1 cellular context compared by ENCODE assay signal in the genomic region with DNA sequence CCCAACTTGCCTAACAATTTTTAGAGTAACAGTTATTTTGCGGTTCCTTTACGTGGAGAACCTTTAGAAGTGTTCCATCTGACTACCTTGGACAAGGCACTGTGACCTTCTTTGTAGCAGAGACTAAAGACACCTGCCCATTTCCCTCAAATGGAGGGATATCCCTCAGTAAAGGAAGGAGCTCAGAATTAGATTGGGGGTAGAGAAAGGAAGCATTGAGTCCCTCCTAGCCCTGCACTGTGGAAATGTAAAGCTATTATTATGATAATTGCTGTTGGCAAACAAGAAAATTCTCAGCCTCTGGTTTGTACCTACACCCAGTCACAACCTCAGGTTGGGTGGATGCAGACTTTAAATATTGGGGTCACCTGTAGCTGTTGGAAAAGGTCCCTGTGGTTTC.
TF ChIP-seq lines count a peak whose summit lies in the region.

No MANE protein-coding gene starts in this region.

TF ChIP-seq in GM23338, 12 proteins besides CTCF, POLR2A, EP300 and RAD21 (continued from another document):
- TF ChIP-seq, protein P1, sequence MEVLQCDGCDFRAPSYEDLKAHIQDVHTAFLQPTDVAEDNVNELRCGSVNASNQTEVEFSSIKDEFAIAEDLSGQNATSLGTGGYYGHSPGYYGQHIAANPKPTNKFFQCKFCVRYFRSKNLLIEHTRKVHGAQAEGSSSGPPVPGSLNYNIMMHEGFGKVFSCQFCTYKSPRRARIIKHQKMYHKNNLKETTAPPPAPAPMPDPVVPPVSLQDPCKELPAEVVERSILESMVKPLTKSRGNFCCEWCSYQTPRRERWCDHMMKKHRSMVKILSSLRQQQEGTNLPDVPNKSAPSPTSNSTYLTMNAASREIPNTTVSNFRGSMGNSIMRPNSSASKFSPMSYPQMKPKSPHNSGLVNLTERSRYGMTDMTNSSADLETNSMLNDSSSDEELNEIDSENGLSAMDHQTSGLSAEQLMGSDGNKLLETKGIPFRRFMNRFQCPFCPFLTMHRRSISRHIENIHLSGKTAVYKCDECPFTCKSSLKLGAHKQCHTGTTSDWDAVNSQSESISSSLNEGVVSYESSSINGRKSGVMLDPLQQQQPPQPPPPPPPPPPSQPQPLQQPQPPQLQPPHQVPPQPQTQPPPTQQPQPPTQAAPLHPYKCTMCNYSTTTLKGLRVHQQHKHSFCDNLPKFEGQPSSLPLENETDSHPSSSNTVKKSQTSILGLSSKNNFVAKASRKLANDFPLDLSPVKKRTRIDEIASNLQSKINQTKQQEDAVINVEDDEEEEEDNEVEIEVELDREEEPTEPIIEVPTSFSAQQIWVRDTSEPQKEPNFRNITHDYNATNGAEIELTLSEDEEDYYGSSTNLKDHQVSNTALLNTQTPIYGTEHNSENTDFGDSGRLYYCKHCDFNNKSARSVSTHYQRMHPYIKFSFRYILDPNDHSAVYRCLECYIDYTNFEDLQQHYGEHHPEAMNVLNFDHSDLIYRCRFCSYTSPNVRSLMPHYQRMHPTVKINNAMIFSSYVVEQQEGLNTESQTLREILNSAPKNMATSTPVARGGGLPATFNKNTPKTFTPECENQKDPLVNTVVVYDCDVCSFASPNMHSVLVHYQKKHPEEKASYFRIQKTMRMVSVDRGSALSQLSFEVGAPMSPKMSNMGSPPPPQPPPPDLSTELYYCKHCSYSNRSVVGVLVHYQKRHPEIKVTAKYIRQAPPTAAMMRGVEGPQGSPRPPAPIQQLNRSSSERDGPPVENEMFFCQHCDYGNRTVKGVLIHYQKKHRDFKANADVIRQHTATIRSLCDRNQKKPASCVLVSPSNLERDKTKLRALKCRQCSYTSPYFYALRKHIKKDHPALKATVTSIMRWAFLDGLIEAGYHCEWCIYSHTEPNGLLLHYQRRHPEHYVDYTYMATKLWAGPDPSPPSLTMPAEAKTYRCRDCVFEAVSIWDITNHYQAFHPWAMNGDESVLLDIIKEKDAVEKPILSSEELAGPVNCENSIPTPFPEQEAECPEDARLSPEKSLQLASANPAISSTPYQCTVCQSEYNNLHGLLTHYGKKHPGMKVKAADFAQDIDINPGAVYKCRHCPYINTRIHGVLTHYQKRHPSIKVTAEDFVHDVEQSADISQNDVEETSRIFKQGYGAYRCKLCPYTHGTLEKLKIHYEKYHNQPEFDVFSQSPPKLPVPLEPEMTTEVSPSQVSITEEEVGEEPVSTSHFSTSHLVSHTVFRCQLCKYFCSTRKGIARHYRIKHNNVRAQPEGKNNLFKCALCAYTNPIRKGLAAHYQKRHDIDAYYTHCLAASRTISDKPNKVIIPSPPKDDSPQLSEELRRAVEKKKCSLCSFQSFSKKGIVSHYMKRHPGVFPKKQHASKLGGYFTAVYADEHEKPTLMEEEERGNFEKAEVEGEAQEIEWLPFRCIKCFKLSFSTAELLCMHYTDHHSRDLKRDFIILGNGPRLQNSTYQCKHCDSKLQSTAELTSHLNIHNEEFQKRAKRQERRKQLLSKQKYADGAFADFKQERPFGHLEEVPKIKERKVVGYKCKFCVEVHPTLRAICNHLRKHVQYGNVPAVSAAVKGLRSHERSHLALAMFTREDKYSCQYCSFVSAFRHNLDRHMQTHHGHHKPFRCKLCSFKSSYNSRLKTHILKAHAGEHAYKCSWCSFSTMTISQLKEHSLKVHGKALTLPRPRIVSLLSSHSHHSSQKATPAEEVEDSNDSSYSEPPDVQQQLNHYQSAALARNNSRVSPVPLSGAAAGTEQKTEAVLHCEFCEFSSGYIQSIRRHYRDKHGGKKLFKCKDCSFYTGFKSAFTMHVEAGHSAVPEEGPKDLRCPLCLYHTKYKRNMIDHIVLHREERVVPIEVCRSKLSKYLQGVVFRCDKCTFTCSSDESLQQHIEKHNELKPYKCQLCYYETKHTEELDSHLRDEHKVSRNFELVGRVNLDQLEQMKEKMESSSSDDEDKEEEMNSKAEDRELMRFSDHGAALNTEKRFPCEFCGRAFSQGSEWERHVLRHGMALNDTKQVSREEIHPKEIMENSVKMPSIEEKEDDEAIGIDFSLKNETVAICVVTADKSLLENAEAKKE (CRISPR knock-in tag; IDR thresholded peaks at IDR 0.05): no peak
- TF ChIP-seq, protein P2, sequence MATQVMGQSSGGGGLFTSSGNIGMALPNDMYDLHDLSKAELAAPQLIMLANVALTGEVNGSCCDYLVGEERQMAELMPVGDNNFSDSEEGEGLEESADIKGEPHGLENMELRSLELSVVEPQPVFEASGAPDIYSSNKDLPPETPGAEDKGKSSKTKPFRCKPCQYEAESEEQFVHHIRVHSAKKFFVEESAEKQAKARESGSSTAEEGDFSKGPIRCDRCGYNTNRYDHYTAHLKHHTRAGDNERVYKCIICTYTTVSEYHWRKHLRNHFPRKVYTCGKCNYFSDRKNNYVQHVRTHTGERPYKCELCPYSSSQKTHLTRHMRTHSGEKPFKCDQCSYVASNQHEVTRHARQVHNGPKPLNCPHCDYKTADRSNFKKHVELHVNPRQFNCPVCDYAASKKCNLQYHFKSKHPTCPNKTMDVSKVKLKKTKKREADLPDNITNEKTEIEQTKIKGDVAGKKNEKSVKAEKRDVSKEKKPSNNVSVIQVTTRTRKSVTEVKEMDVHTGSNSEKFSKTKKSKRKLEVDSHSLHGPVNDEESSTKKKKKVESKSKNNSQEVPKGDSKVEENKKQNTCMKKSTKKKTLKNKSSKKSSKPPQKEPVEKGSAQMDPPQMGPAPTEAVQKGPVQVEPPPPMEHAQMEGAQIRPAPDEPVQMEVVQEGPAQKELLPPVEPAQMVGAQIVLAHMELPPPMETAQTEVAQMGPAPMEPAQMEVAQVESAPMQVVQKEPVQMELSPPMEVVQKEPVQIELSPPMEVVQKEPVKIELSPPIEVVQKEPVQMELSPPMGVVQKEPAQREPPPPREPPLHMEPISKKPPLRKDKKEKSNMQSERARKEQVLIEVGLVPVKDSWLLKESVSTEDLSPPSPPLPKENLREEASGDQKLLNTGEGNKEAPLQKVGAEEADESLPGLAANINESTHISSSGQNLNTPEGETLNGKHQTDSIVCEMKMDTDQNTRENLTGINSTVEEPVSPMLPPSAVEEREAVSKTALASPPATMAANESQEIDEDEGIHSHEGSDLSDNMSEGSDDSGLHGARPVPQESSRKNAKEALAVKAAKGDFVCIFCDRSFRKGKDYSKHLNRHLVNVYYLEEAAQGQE (IDR thresholded peaks at IDR 0.05; ENCODE audit: unreplicated experiment): peak; percentile 39
- TF ChIP-seq POLR2AphosphoS5 (IDR thresholded peaks at IDR 0.05; ENCODE audit: low read depth): 0 out of 2 replicates have a peak, but pooled peaks have one; percentile 22
